ENCODE assay signal across 9 cellular contexts in genomic region chr13:30735025-30735967, GRCh38. TPM values are rescaled to one million over a fixed set of nuclear protein-coding genes. Genes with fewer than 3 reads are reported as not detected.
DNase-seq lines count a peak whose midpoint lies in the region; ATAC-seq and TF ChIP-seq lines count a peak whose summit lies in the region.
"Had no signal": no experiment of that assay in that cellular context is flagged by ENCODE, and none has a peak within 500 bp of the region (broad histone marks: within the 10 kb centered on the region; RNA-seq: fewer than 3 reads in every experiment).

Gene ALOX5AP (plus strand): TSS chr13:30735543. CDS start chr13:30735606, 63 bp downstream.

- H3K27ac Mint-ChIP-seq in progenitor cell of endocrine pancreas = no peak within 1 kb of the TSS

- no TSS peak for BruUV-seq in PC-9 (replicated peaks; lab: Mats Ljungman, UMichigan)

- DNase-seq in NK-92 treated with Interleukin-12 subunit alpha and Interleukin-12 subunit beta, amount 100 ng/mL, for 24 hours (lab: John Stamatoyannopoulos, UW) = peak; percentile 49
- DNase-seq in NK-92 (lab: John Stamatoyannopoulos, UW; ENCODE audit: unreplicated experiment) = no peak
- DNase-seq in PC-9 = no peak
- no peak for DNase-seq in coronary artery (ENCODE audit: low spot score)
- peak; percentile 28 to 39 for DNase-seq in stimulated activated CD4-positive, alpha-beta T cell treated with anti-CD3 and anti-CD28 coated beads, Interleukin-2, amount 100 ng/mL, for 24 hours
- no peak for DNase-seq in NCI-H2107 (lab: John Stamatoyannopoulos, UW)
- no peak for DNase-seq in progenitor cell of endocrine pancreas (ENCODE audit: low spot score, unreplicated experiment)

- no peaks in the 10 kb centered on the region for H3K9me3 ChIP-seq in PC-9 (ENCODE audit: insufficient read depth, low read depth)

- no peak within 1 kb of the TSS for H3K4me3 Mint-ChIP-seq in progenitor cell of endocrine pancreas (ENCODE audit: low read depth)

- POLR2A ChIA-PET in PC-9 (lab: Charles Lee; ENCODE audit: unreplicated experiment) = no interaction called here

- no peak within 1 kb of the TSS for H3K4me3 ChIP-seq in PC-9
- H3K4me3 ChIP-seq in coronary artery = peak within 1 kb of the TSS; percentile 55

- H3K4me2 ChIP-seq in PC-9 = peak within 1 kb of the TSS; percentile 38; the same call in 1 of the 2 replicates

- peaks cover 39% of the 10 kb centered on the region for H3K4me1 ChIP-seq in PC-9 (replicated peaks; ENCODE audit: insufficient read depth)

- intact Hi-C loops in PC-9 (cut with micrococcal nuclease; ENCODE audit: unreplicated experiment) = no loop called here

- CTCF ChIA-PET in PC-9 (lab: Charles Lee) = no interaction called here

- peaks cover 23% of the 10 kb centered on the region for H3F3A ChIP-seq in PC-9 (ENCODE audit: insufficient read depth, low read depth)

- peak within 1 kb of the TSS; percentile 51 for H3K27ac ChIP-seq in PC-9
- no peak within 1 kb of the TSS for H3K27ac ChIP-seq in coronary artery
- H3K27ac ChIP-seq: 22Rv1 had no signal

- peaks cover 6% of the 10 kb centered on the region for H3K4me1 Mint-ChIP-seq in progenitor cell of endocrine pancreas (ENCODE audit: low read depth)

- no peaks in the 10 kb centered on the region for H3K36me3 ChIP-seq in PC-9 (ENCODE audit: low read depth)

- no peak within 1 kb of the TSS for H2AFZ ChIP-seq in PC-9

- peaks cover 52% of the 10 kb centered on the region for H3K27me3 Mint-ChIP-seq in progenitor cell of endocrine pancreas

- H3K36me3 Mint-ChIP-seq in progenitor cell of endocrine pancreas (ENCODE audit: insufficient read depth) = no peaks in the 10 kb centered on the region

- no peaks in the 10 kb centered on the region for H3K9me3 Mint-ChIP-seq in progenitor cell of endocrine pancreas (ENCODE audit: low read depth)

- H4K20me1 ChIP-seq in PC-9 (ENCODE audit: insufficient read depth) = no peaks in the 10 kb centered on the region

- H3K79me2 ChIP-seq in PC-9 (ENCODE audit: low read depth) = no peaks in the 10 kb centered on the region

- no peaks in the 10 kb centered on the region for H3K9me2 ChIP-seq in PC-9 (ENCODE audit: insufficient read depth)

- no peaks in the 10 kb centered on the region for H3K27me3 ChIP-seq in PC-9 (ENCODE audit: insufficient read depth, low read depth)

- peak; percentile 77 for ATAC-seq in HG02938 (IDR thresholded peaks at IDR 0.05; ENCODE audit: unreplicated experiment)

- no peak for TF ChIP-seq CTCF in PC-9 (conservative IDR thresholded peaks at IDR 0.05)
- no peak for TF ChIP-seq CTCF in coronary artery (IDR thresholded peaks at IDR 0.05)
- TF ChIP-seq CTCF in progenitor cell of endocrine pancreas (IDR thresholded peaks at IDR 0.05; ENCODE audit: unreplicated experiment) = no peak

RNA-seq across cellular contexts. Expression of gene ALOX5AP, which starts in this region (rescaled TPM):
- total RNA-seq in PC-9 (2021) = not detected in 2 replicates
- not detected in 2 replicates for total RNA-seq in progenitor cell of endocrine pancreas

Comparison
In these comparisons a context has a peak if more than half of its experiments do, and no peak if none do; other contexts are left out.
1. DNase-seq: peak in NK-92 treated with Interleukin-12 subunit alpha and Interleukin-12 subunit beta, amount 100 ng/mL, for 24 hours (single experiment) and stimulated activated CD4-positive, alpha-beta T cell treated with anti-CD3 and anti-CD28 coated beads, Interleukin-2, amount 100 ng/mL, for 24 hours (2 of 2); none in NK-92 (single experiment), PC-9 (0 of 2), coronary artery (single experiment), NCI-H2107 (single experiment) and progenitor cell of endocrine pancreas (single experiment).